ENCODE assay signal across 11 cellular contexts in the genomic region with DNA sequence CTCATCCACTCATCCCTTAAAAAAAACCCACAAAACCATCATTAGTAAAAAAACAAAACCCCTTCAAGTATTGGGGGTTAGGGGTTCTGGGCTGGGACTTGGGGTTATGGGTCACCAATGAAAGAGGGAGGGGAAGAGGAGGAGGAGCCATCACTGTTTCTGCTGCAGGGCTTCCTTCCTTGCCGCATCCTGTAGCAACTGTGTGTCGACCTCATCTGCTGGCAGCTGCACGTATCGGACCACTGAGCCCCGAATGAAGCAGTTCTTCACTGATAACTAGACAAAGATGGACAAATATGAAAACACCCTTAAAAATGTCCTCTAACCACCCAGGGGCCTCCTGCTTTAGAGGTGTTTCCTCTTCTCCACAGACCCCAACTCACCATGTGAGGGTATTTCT. TPM values are rescaled to one million over a fixed set of nuclear protein-coding genes. Genes with fewer than 3 reads are reported as not detected.
DNase-seq lines count a peak whose midpoint lies in the region; ATAC-seq and TF ChIP-seq lines count a peak whose summit lies in the region.
"Had no signal": no experiment of that assay in that cellular context is flagged by ENCODE, and none has a peak within 500 bp of the region (broad histone marks: within the 10 kb centered on the region; RNA-seq: fewer than 3 reads in every experiment).

No MANE protein-coding gene starts in this region.

- H3K9me3 ChIP-seq in WERI-Rb-1 (ENCODE audit: severe bottlenecking) (no peaks in the 10 kb centered on the region), SK-N-SH (no peaks in the 10 kb centered on the region)
- H3K9me3 ChIP-seq: mucosa of descending colon had no signal

- no peak overlapping the region for H2AFZ ChIP-seq in SK-N-SH (ENCODE audit: low read depth)

- no peaks in the 10 kb centered on the region for H3K9me2 ChIP-seq in SK-N-SH

- peaks cover 20 to 41% of the 10 kb centered on the region in 2 donors for H3K4me1 Mint-ChIP-seq in stimulated activated naive B cell treated with anti-CD40 and anti-IgM and Interleukin-4, amounts not matched to agents 10 μg/mL and 1 μg/mL and 100 μg/mL, for 72 hours

- no peak overlapping the region for H3K9ac ChIP-seq in SK-N-SH

- peak overlapping the region; percentile 87 for H3K27ac Mint-ChIP-seq in stimulated activated naive B cell treated with anti-CD40 and anti-IgM and Interleukin-4, amounts not matched to agents 10 μg/mL and 1 μg/mL and 100 μg/mL, for 72 hours

- no peak overlapping the region for H3K4me3 ChIP-seq in WERI-Rb-1 (ENCODE audit: low read depth, low read length)
- no peak overlapping the region for H3K4me3 ChIP-seq in SK-N-SH (ENCODE audit: low read depth in 2 of 2, low read length in 1 of 2)
- H3K4me3 ChIP-seq: mucosa of descending colon had no signal

- H3K27me3 Mint-ChIP-seq in stimulated activated naive B cell treated with anti-CD40 and anti-IgM and Interleukin-4, amounts not matched to agents 10 μg/mL and 1 μg/mL and 100 μg/mL, for 72 hours = no peaks in the 10 kb centered on the region

- CTCF ChIA-PET in SK-N-SH (lab: Yijun Ruan, JAX) = interaction anchor here (2.3 kb wide), 1 partner anchor 9 kb away, joined by 7 read pairs; the partner anchor contains the start of gene LSM2

- no peak overlapping the region for H3K4me2 ChIP-seq in SK-N-SH

- peaks cover 3 to 11% of the 10 kb centered on the region in 2 experiments; a peak in 3 of 4 replicates for H3K4me1 ChIP-seq in SK-N-SH (ENCODE audit: control insufficient read depth in 1 of 2, insufficient read depth in 2 of 2, low read depth in 1 of 2, low read length in 1 of 2)

- no peaks in the 10 kb centered on the region for H3K9me3 Mint-ChIP-seq in stimulated activated naive B cell treated with anti-CD40 and anti-IgM and Interleukin-4, amounts not matched to agents 10 μg/mL and 1 μg/mL and 100 μg/mL, for 72 hours

- H3K36me3 Mint-ChIP-seq in stimulated activated naive B cell treated with anti-CD40 and anti-IgM and Interleukin-4, amounts not matched to agents 10 μg/mL and 1 μg/mL and 100 μg/mL, for 72 hours = peaks cover 17 to 20% of the 10 kb centered on the region in 2 donors

- peak overlapping the region; percentile 13 to 14 for H3K4me3 Mint-ChIP-seq in stimulated activated naive B cell treated with anti-CD40 and anti-IgM and Interleukin-4, amounts not matched to agents 10 μg/mL and 1 μg/mL and 100 μg/mL, for 72 hours

- H4K20me1 ChIP-seq in SK-N-SH (ENCODE audit: insufficient read depth) = no peaks in the 10 kb centered on the region

- 96% methylated on average over 3 of the region's 5 CpGs for WGBS in SK-N-SH (ENCODE audit: low lambda C conversion rate)

- H3K27ac ChIP-seq in WERI-Rb-1 (peak overlapping the region; percentile 93; the same call in 1 of the 2 replicates), epithelial cell of prostate (peak overlapping the region; percentile 94), SK-N-SH (ENCODE audit: low read depth in 2 of 2, low read length in 1 of 2) (no peak overlapping the region)

- peaks cover 44% of the 10 kb centered on the region for H3K79me2 ChIP-seq in SK-N-SH (ENCODE audit: insufficient read depth)

- H3F3A ChIP-seq in SK-N-SH (replicated peaks; ENCODE audit: insufficient read depth) = peaks cover 20% of the 10 kb centered on the region

- ATAC-seq in stimulated activated naive B cell treated with anti-CD40 and anti-IgM and Interleukin-4, amounts not matched to agents 10 μg/mL and 1 μg/mL and 100 μg/mL, for 72 hours (replicated peaks) = no peak
- ATAC-seq: mucosa of descending colon had no signal

- H3K36me3 ChIP-seq in WERI-Rb-1 (peaks cover 68% of the 10 kb centered on the region), SK-N-SH (replicated peaks in 1 of 2; ENCODE audit: control insufficient read depth in 1 of 2, insufficient read depth in 2 of 2, low read length in 1 of 2) (peaks cover 2 to 15% of the 10 kb centered on the region in 2 experiments)

- H3K27me3 ChIP-seq in WERI-Rb-1 (ENCODE audit: insufficient read depth, low read depth, severe bottlenecking) (no peaks in the 10 kb centered on the region), SK-N-SH (ENCODE audit: insufficient read depth) (no peaks in the 10 kb centered on the region)

- DNase-seq in activated gamma-delta T cell treated with Interleukin-2 at 50 U/mL for 16 hours (peak; percentile 44), activated gamma-delta T cell (lab: John Stamatoyannopoulos, UW) (no peak), WERI-Rb-1 (no peak), epithelial cell of prostate (ENCODE audit: low read depth, low spot score) (no peak), SK-N-SH (no peak), Ammon's horn (ENCODE audit: low spot score) (no peak), NCI-H526 (lab: John Stamatoyannopoulos, UW) (no peak)
- no peak for DNase-seq in stimulated activated naive B cell treated with anti-CD40 and anti-IgM and Interleukin-4, amounts not matched to agents 10 μg/mL and 1 μg/mL and 100 μg/mL, for 72 hours
- DNase-seq: mucosa of descending colon, NCI-H1694 treated with DMSO at 0.1 percent for 48 hours, small intestine had no signal

- TF ChIP-seq EP300 in SK-N-SH (IDR thresholded peaks at IDR 0.05; ENCODE audit: borderline replicate concordance in 1 of 2, low read depth in 1 of 2, low read length in 1 of 2) = no peak

- TF ChIP-seq RAD21 in SK-N-SH (IDR thresholded peaks at IDR 0.05; ENCODE audit: low read length) = no peak

- TF ChIP-seq CTCF in WERI-Rb-1 (IDR thresholded peaks at IDR 0.05; ENCODE audit: low read depth, low read length) = no peak
- no peak for TF ChIP-seq CTCF in SK-N-SH (IDR thresholded peaks at IDR 0.05)

- POLR2A ChIA-PET in SK-N-SH (lab: Yijun Ruan, JAX) = interaction anchor here (1.4 kb wide), 1 partner anchor 9 kb away, joined by 7 read pairs; the partner anchor contains the start of gene LSM2

TF ChIP-seq in SK-N-SH, 30 proteins besides CTCF, POLR2A, EP300 and RAD21:
- TF ChIP-seq FOXM1 (IDR thresholded peaks at IDR 0.05; ENCODE audit: low read depth) = no peak
- TF ChIP-seq POLR2AphosphoS5 (IDR thresholded peaks at IDR 0.05; ENCODE audit: low read depth, low read length) = no peak
- no peak for TF ChIP-seq RXRA (IDR thresholded peaks at IDR 0.05; ENCODE audit: borderline replicate concordance, low read depth)
- TF ChIP-seq, protein P1, sequence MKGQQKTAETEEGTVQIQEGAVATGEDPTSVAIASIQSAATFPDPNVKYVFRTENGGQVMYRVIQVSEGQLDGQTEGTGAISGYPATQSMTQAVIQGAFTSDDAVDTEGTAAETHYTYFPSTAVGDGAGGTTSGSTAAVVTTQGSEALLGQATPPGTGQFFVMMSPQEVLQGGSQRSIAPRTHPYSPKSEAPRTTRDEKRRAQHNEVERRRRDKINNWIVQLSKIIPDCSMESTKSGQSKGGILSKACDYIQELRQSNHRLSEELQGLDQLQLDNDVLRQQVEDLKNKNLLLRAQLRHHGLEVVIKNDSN (IDR thresholded peaks at IDR 0.05; ENCODE audit: borderline replicate concordance, low read depth) = no peak
- no peak for TF ChIP-seq MEF2A (IDR thresholded peaks at IDR 0.05; ENCODE audit: borderline replicate concordance, low read depth)
- TF ChIP-seq FOSL2 (IDR thresholded peaks at IDR 0.05; ENCODE audit: borderline replicate concordance, low read depth) = no peak
- TF ChIP-seq RFX5 (IDR thresholded peaks at IDR 0.05; ENCODE audit: low read length) = no peak
- TF ChIP-seq NRF1 (IDR thresholded peaks at IDR 0.05; ENCODE audit: low read depth, low read length) = no peak
- TF ChIP-seq GABPA (IDR thresholded peaks at IDR 0.05; ENCODE audit: low read depth) = no peak
- no peak for TF ChIP-seq GATA2 (CRISPR knock-in tag; IDR thresholded peaks at IDR 0.05)
- TF ChIP-seq TCF12 (IDR thresholded peaks at IDR 0.05) = no peak
- no peak for TF ChIP-seq RCOR1 (IDR thresholded peaks at IDR 0.05; ENCODE audit: low read length)

RNA-seq across cellular contexts. Expression of gene VARS1, which starts 2.1 kb away (rescaled TPM):
- 22.2 and 35.1 TPM in 2 replicates for polyA plus RNA-seq in SK-N-SH (2012; rRNA removed)
- 13.7 and 19.2 TPM in 2 replicates for polyA plus RNA-seq in SK-N-SH (2012; cell fraction: cytosol; rRNA removed)
- polyA plus RNA-seq in SK-N-SH (2012; cell fraction: nucleus; rRNA removed) = 98.2 and 118 TPM in 2 replicates

RNA-seq across cellular contexts. Expression of gene LSM2, which starts 9.2 kb away (rescaled TPM):
- polyA plus RNA-seq in SK-N-SH (2012; rRNA removed) = 47.8 and 79.1 TPM in 2 replicates
- polyA plus RNA-seq in SK-N-SH (2012; cell fraction: cytosol; rRNA removed) = 55.5 and 67.6 TPM in 2 replicates
- 18.5 and 22.9 TPM in 2 replicates for polyA plus RNA-seq in SK-N-SH (2012; cell fraction: nucleus; rRNA removed)

RNA-seq across cellular contexts. Expression of gene HSPA1L, which starts 17.5 kb away (rescaled TPM):
- polyA plus RNA-seq in SK-N-SH (2012; rRNA removed) = 0.69 and 0.83 TPM in 2 replicates
- 0.79 and 0.85 TPM in 2 replicates for polyA plus RNA-seq in SK-N-SH (2012; cell fraction: cytosol; rRNA removed)
- polyA plus RNA-seq in SK-N-SH (2012; cell fraction: nucleus; rRNA removed) = 0.39 and 0.54 TPM in 2 replicates

RNA-seq across cellular contexts. Expression of gene HSPA1A, which starts 17.7 kb away (rescaled TPM):
- polyA plus RNA-seq in SK-N-SH (2012; rRNA removed) = 71.1 and 119 TPM in 2 replicates
- 53.6 and 67.5 TPM in 2 replicates for polyA plus RNA-seq in SK-N-SH (2012; cell fraction: cytosol; rRNA removed)
- polyA plus RNA-seq in SK-N-SH (2012; cell fraction: nucleus; rRNA removed) = 83.3 and 95.8 TPM in 2 replicates

RNA-seq across cellular contexts. Expression of gene VWA7, which starts 20.5 kb away (rescaled TPM):
- polyA plus RNA-seq in SK-N-SH (2012; rRNA removed) = 0.45 and 0.56 TPM in 2 replicates
- polyA plus RNA-seq in SK-N-SH (2012; cell fraction: cytosol; rRNA removed) = 0.33 and 0.71 TPM in 2 replicates
- 3.3 and 3.5 TPM in 2 replicates for polyA plus RNA-seq in SK-N-SH (2012; cell fraction: nucleus; rRNA removed)

Comparison
In these comparisons a context has a peak if more than half of its experiments do, and no peak if none do; other contexts are left out.
1. H3K27ac ChIP-seq: peak in WERI-Rb-1 (single experiment) and epithelial cell of prostate (single experiment); none in SK-N-SH (0 of 2).